ENCODE assay signal across 1 cellular context in the genomic region with DNA sequence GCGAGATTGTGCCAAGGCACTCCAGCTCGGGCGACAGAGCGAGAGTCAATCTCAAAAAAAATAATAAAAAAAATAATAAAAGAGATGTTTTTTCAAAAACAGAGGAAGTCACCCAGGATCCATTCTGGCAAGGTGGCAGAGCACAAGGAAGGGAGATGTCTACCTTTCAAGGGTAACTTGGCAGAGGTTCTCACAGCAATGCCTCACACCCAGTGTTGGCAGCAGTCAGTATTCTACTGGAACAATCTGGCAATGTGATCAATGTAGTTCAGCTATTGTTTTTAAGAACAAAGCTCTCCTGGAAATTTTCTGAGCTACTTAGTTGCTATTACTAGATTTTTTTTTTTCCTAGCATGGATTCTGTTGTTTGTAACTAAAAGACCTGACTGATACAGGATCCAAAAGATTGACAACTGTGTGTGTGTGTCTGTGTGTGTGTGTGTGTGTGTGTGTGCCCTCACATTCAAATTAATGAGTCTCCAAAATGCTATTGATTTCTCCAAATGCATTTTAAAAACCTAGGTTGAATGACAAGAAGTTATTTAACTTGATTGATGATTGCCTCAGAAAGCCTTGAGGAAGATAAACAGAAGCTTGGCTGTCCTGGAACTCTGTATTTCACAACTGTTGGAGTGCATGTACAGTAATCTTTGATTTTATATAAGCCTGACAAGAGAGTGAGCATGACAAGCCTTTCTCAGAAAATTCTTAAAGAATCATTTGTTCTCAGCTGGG.
A peak's percentile ranks its signal among the peaks of the same experiment; 100 is the strongest.
TF ChIP-seq lines count a peak whose summit lies in the region.

No MANE protein-coding gene starts in this region.

TF ChIP-seq in K562, 482 proteins besides CTCF, POLR2A, EP300 and RAD21 (continued from another document):
- TF ChIP-seq, protein P1, sequence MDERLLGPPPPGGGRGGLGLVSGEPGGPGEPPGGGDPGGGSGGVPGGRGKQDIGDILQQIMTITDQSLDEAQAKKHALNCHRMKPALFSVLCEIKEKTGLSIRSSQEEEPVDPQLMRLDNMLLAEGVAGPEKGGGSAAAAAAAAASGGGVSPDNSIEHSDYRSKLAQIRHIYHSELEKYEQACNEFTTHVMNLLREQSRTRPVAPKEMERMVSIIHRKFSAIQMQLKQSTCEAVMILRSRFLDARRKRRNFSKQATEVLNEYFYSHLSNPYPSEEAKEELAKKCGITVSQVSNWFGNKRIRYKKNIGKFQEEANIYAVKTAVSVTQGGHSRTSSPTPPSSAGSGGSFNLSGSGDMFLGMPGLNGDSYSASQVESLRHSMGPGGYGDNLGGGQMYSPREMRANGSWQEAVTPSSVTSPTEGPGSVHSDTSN (CRISPR knock-in tag; IDR thresholded peaks at IDR 0.05; ENCODE audit: low read depth): no peak
- TF ChIP-seq, protein P1 (tag; conservative IDR thresholded peaks at IDR 0.05; ENCODE audit: low read depth): peak; percentile 79
- TF ChIP-seq, protein P2, sequence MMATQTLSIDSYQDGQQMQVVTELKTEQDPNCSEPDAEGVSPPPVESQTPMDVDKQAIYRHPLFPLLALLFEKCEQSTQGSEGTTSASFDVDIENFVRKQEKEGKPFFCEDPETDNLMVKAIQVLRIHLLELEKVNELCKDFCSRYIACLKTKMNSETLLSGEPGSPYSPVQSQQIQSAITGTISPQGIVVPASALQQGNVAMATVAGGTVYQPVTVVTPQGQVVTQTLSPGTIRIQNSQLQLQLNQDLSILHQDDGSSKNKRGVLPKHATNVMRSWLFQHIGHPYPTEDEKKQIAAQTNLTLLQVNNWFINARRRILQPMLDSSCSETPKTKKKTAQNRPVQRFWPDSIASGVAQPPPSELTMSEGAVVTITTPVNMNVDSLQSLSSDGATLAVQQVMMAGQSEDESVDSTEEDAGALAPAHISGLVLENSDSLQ (IDR thresholded peaks at IDR 0.05): peak; percentile 29
- TF ChIP-seq MEF2A (IDR thresholded peaks at IDR 0.05; ENCODE audit: control insufficient read depth, low read depth, low read length) (no peak), MEIS2 (IDR thresholded peaks at IDR 0.05; ENCODE audit: partially characterized antibody) (peak; percentile 71)
